Comparison of ENCODE assay signal across 1 cellular context in genomic region chr1:84427520-84428188, GRCh38.
TF ChIP-seq lines count a peak whose summit lies in the region.

No MANE protein-coding gene starts in this region.

TF ChIP-seq in endothelial cell of umbilical vein, 7 proteins besides CTCF, POLR2A, EP300 and RAD21:
- TF ChIP-seq, protein P1, sequence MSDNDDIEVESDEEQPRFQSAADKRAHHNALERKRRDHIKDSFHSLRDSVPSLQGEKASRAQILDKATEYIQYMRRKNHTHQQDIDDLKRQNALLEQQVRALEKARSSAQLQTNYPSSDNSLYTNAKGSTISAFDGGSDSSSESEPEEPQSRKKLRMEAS (IDR thresholded peaks at IDR 0.05; ENCODE audit: insufficient read depth, insufficient read length), result no peak
- no peak for TF ChIP-seq POLR2AphosphoS5 (IDR thresholded peaks at IDR 0.05; ENCODE audit: insufficient read depth, low read depth, low read length)
- no peak for TF ChIP-seq MYC (IDR thresholded peaks at IDR 0.05; ENCODE audit: low read depth, low read length)
TF ChIP-seq in endothelial cell of umbilical vein: peak in this region for 0.
